ENCODE assay signal across 26 cellular contexts in the genomic region with DNA sequence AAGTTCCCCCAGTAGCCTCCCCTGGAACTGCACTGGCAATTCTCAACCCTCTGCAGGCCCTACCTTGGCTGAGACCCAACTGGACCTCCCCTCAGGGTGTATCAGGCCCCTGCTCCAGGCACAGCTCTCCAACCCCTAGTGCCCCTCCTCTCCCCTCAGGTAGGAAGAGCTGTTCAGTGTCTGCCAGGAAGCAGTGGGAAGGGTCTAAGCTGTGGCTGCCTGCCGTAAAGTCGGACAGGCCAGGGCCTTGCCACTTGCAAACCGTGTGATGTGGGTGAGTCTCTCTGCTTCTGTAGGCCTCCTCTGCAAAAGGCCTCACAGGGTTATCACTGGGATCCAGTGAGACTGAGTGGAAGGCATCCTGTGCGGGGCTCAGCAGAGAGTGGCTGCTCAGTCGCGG. TPM values are rescaled to one million over a fixed set of nuclear protein-coding genes. Genes with fewer than 3 reads are reported as not detected.
"Had no signal": no experiment of that assay in that cellular context is flagged by ENCODE, and none has a peak within 500 bp of the region (broad histone marks: within the 10 kb centered on the region; RNA-seq: fewer than 3 reads in every experiment).

No MANE protein-coding gene starts in this region.

- H3K27ac ChIP-seq: adrenal gland, cardiac muscle cell, epithelial cell of prostate, foreskin keratinocyte, ovary, tibial artery, uterus, VCaP had no signal

- DNase-seq: activated CD4-positive, CD25-positive, alpha-beta regulatory T cell treated with anti-CD3 and anti-CD28 coated beads, Interleukin-2, amount 50 U/mL, for 72 hours; activated gamma-delta T cell; activated T-cell treated with anti-CD3 and anti-CD28 coated beads, Interleukin-2, amount 50 U/mL, for 72 hours; adrenal gland; foreskin keratinocyte; left ventricle myocardium superior; mucosa of descending colon; naive B cell; ovary; stimulated activated CD4-positive, alpha-beta T cell treated with anti-CD3 and anti-CD28 coated beads, Interleukin-4, amount 100 ng/mL, for 24 hours; stimulated activated naive B cell treated with anti-CD40 and anti-IgM and Interleukin-4, amounts not matched to agents 10 μg/mL and 1 μg/mL and 100 μg/mL, for 72 hours; SW 1271; T-helper 2 cell; tibial artery; uterus had no signal

- ATAC-seq: activated naive CD4-positive, alpha-beta T cell treated with anti-CD3 and anti-CD28 coated beads, Interleukin-2, amount 50 U/mL, for 72 hours; activated T-cell treated with anti-CD3 and anti-CD28 coated beads, Interleukin-2, amount 50 U/mL, for 72 hours; foreskin keratinocyte; left ventricle myocardium superior; mucosa of descending colon; sciatic nerve; stimulated activated naive B cell treated with anti-CD40 and anti-IgM and Interleukin-4, amounts not matched to agents 10 μg/mL and 1 μg/mL and 100 μg/mL, for 72 hours had no signal

- H3K27ac Mint-ChIP-seq: activated naive CD4-positive, alpha-beta T cell treated with anti-CD3 and anti-CD28 coated beads, Interleukin-2, amount 50 U/mL, for 72 hours; activated T-cell treated with anti-CD3 and anti-CD28 coated beads, Interleukin-2, amount 50 U/mL, for 72 hours; endodermal cell; memory B cell; stimulated activated naive B cell treated with anti-CD40 and anti-IgM and Interleukin-4, amounts not matched to agents 10 μg/mL and 1 μg/mL and 100 μg/mL, for 72 hours had no signal

- H3K36me3 ChIP-seq: adrenal gland, cardiac muscle cell, ovary, tibial artery, uterus had no signal

- H3K27me3 ChIP-seq: adrenal gland, ovary, uterus had no signal

- H3K4me1 ChIP-seq: adrenal gland, foreskin keratinocyte, tibial artery, uterus had no signal

- H3K9me3 ChIP-seq: adrenal gland, mucosa of descending colon, ovary, tibial artery, uterus had no signal

- H3K36me3 Mint-ChIP-seq: activated naive CD4-positive, alpha-beta T cell treated with anti-CD3 and anti-CD28 coated beads, Interleukin-2, amount 50 U/mL, for 72 hours; memory B cell; naive B cell had no signal

- H3K4me3 Mint-ChIP-seq: activated T-cell treated with anti-CD3 and anti-CD28 coated beads, Interleukin-2, amount 50 U/mL, for 72 hours; endodermal cell; memory B cell; naive B cell; stimulated activated naive B cell treated with anti-CD40 and anti-IgM and Interleukin-4, amounts not matched to agents 10 μg/mL and 1 μg/mL and 100 μg/mL, for 72 hours had no signal

- H3K9me3 Mint-ChIP-seq: activated naive CD4-positive, alpha-beta T cell treated with anti-CD3 and anti-CD28 coated beads, Interleukin-2, amount 50 U/mL, for 72 hours; activated T-cell treated with anti-CD3 and anti-CD28 coated beads, Interleukin-2, amount 50 U/mL, for 72 hours; endodermal cell; memory B cell had no signal

- H3K4me3 ChIP-seq: adrenal gland, cardiac muscle cell, mucosa of descending colon, ovary, smooth muscle cell, tibial artery, uterus had no signal

- H3K4me2 ChIP-seq: smooth muscle cell had no signal

RNA-seq across cellular contexts. Expression of gene RHBG, which starts 32.2 kb away (rescaled TPM):
- total RNA-seq: activated CD8-positive, alpha-beta memory T cell treated with anti-CD3 and anti-CD28 coated beads for 36 hours; activated naive CD4-positive, alpha-beta T cell treated with anti-CD3 and anti-CD28 coated beads, Interleukin-2, amount 50 U/mL, for 72 hours; activated T-cell treated with anti-CD3 and anti-CD28 coated beads, Interleukin-2, amount 50 U/mL, for 72 hours; cardiac muscle cell; fibroblast of lung; kidney epithelial cell; left ventricle myocardium superior; mucosa of descending colon; sciatic nerve; smooth muscle cell had no signal
- polyA plus RNA-seq: cardiac muscle cell, fibroblast of lung, foreskin keratinocyte, smooth muscle cell had no signal
